ENCODE assay signal across 6 cellular contexts in genomic region chr19:46616631-46617322, GRCh38. TPM values are rescaled to one million over a fixed set of nuclear protein-coding genes. Genes with fewer than 3 reads are reported as not detected.
A peak's percentile ranks its signal among the peaks of the same experiment; 100 is the strongest.
DNase-seq lines count a peak whose midpoint lies in the region; ATAC-seq, FAIRE-seq and TF ChIP-seq lines count a peak whose summit lies in the region.

No MANE protein-coding gene starts in this region.

- no peak overlapping the region for H3K27ac ChIP-seq in brain microvascular endothelial cell
- H3K27ac ChIP-seq in osteoblast (ENCODE audit: low read depth, low read length) = no peak overlapping the region

- no peaks in the 10 kb centered on the region for H3K9me3 ChIP-seq in osteoblast (ENCODE audit: low read depth, low read length)

- TF ChIP-seq POLR2A in GM12892 (IDR thresholded peaks at IDR 0.05; ENCODE audit: low read depth, low read length) = no peak

- H3K4me3 ChIP-seq in brain microvascular endothelial cell (ENCODE audit: low read depth, low read length) = no peak overlapping the region
- H3K4me3 ChIP-seq in osteoblast (ENCODE audit: insufficient read depth, low read length) = no peak overlapping the region

- H3K36me3 ChIP-seq in brain microvascular endothelial cell (replicated peaks) = no peaks in the 10 kb centered on the region
- no peaks in the 10 kb centered on the region for H3K36me3 ChIP-seq in osteoblast (ENCODE audit: insufficient read depth, low read length)

- in situ Hi-C loops in brain microvascular endothelial cell (cut with HindIII; ENCODE audit: low pct_ligation_motif_present, low sequenced_read_pairs) = no loop called here

- H2AFZ ChIP-seq in osteoblast (ENCODE audit: low read length) = no peak overlapping the region

- no peak for ATAC-seq in omental fat pad (ENCODE audit: low FRiP score)

- FAIRE-seq in GM12892 (lab: Jason Lieb, UNC) = peak; percentile 44

- H4K20me1 ChIP-seq in osteoblast (ENCODE audit: insufficient read depth, low read length) = peaks cover 5% of the 10 kb centered on the region

- TF ChIP-seq CTCF in brain microvascular endothelial cell (IDR thresholded peaks at IDR 0.05; ENCODE audit: low read depth, low read length, missing control alignments) (peak; percentile 74), osteoblast (IDR thresholded peaks at IDR 0.05; ENCODE audit: extremely low read depth, low read depth, low read length) (peak; percentile 34), omental fat pad (IDR thresholded peaks at IDR 0.05) (no peak)

- H3K27me3 ChIP-seq in brain microvascular endothelial cell (replicated peaks) = no peaks in the 10 kb centered on the region
- H3K27me3 ChIP-seq in osteoblast (ENCODE audit: insufficient read depth, low read length) = no peaks in the 10 kb centered on the region

- H3K79me2 ChIP-seq in osteoblast (ENCODE audit: insufficient read depth, low read length) = no peaks in the 10 kb centered on the region

- DNase-seq in GM12892 (ENCODE audit: insufficient read length) (no peak), NCI-H510A (lab: John Stamatoyannopoulos, UW) (peak; percentile 49), brain microvascular endothelial cell (no peak), osteoblast (ENCODE audit: insufficient read length, low spot score, missing footprints) (peak; percentile 75), omental fat pad (ENCODE audit: low spot score) (no peak), activated gamma-delta T cell treated with Interleukin-2 at 50 U/mL for 16 hours (no peak)

- peaks cover 41% of the 10 kb centered on the region for H3K4me1 ChIP-seq in osteoblast (ENCODE audit: insufficient read depth, low read length)

- H3K4me2 ChIP-seq in osteoblast (ENCODE audit: insufficient read depth, low read length) = peak overlapping the region; percentile 1

RNA-seq across cellular contexts. Expression of gene PTGIR, which starts 8.1 kb away (rescaled TPM):
- 13.5 TPM for polyA plus RNA-seq in GM12892 (2012; ENCODE audit: missing spikeins)
- total RNA-seq in osteoblast = 2.5 and 2.9 TPM in 2 replicates
- 10 to 100 TPM in 1 of 4 donors, 1 to 10 TPM in 3; 4.8 to 10.2 (median 7.9) TPM for total RNA-seq in omental fat pad

RNA-seq across cellular contexts. Expression of gene CALM3, which starts 15.6 kb away (rescaled TPM):
- polyA plus RNA-seq in GM12892 (2012; ENCODE audit: missing spikeins) = 340 TPM
- total RNA-seq in osteoblast (105 and 124 TPM in 2 replicates), omental fat pad (100 to 1,000 TPM; 112 to 189 (median 132) TPM)

RNA-seq across cellular contexts. Expression of gene GNG8, which starts 19.2 kb away (rescaled TPM):
- polyA plus RNA-seq in GM12892 (2012; ENCODE audit: missing spikeins) = 21.2 TPM
- total RNA-seq in osteoblast (not detected in 2 replicates), omental fat pad (not detected)

RNA-seq across cellular contexts. Expression of gene DACT3, which starts 44.2 kb away (rescaled TPM):
- 1.7 TPM for polyA plus RNA-seq in GM12892 (2012; ENCODE audit: missing spikeins)
- 1.8 and 3.5 TPM in 2 replicates for total RNA-seq in osteoblast
- total RNA-seq in omental fat pad = under 1 TPM; 0.31 to 0.79 (median 0.52) TPM

Comparison
In these comparisons a context has a peak if more than half of its experiments do, and no peak if none do; other contexts are left out.
1. DNase-seq: peak in NCI-H510A (single experiment) and osteoblast (single experiment); none in GM12892 (single experiment), brain microvascular endothelial cell (single experiment), omental fat pad (single experiment) and activated gamma-delta T cell treated with Interleukin-2 at 50 U/mL for 16 hours (single experiment).
2. CTCF ChIP-seq: peak in brain microvascular endothelial cell (single experiment) and osteoblast (single experiment); none in omental fat pad (0 of 3).